Comparison of ENCODE assay signal across 2 cellular contexts in the genomic region with DNA sequence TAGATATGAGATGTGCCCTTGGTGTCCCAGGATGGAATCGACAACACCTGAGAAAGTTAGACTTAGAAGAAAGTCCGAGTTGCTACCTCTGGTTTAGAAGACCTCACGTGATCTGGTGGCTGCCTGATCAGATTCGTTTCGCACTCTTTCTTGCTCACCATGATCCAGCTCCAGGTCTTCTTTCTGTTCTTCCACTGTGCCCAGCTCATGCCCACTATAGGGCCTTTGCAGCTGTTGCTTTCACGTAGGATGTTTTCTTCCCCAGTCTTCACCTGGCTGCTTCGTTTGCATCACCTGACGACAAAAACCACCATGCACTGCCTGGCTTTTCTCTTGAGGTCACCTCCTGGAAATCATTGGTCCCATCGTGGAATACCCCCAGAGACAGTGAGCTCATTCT.
TF ChIP-seq lines count a peak whose summit lies in the region.

No MANE protein-coding gene starts in this region.

TF ChIP-seq in GM23338, 12 proteins besides CTCF, POLR2A, EP300 and RAD21 (continued from another document):
- no peak for TF ChIP-seq NANOG (IDR thresholded peaks at IDR 0.05; ENCODE audit: borderline replicate concordance)
- no peak for TF ChIP-seq CREB1 (CRISPR knock-in tag; IDR thresholded peaks at IDR 0.05; ENCODE audit: low read depth)
- TF ChIP-seq, protein P1, sequence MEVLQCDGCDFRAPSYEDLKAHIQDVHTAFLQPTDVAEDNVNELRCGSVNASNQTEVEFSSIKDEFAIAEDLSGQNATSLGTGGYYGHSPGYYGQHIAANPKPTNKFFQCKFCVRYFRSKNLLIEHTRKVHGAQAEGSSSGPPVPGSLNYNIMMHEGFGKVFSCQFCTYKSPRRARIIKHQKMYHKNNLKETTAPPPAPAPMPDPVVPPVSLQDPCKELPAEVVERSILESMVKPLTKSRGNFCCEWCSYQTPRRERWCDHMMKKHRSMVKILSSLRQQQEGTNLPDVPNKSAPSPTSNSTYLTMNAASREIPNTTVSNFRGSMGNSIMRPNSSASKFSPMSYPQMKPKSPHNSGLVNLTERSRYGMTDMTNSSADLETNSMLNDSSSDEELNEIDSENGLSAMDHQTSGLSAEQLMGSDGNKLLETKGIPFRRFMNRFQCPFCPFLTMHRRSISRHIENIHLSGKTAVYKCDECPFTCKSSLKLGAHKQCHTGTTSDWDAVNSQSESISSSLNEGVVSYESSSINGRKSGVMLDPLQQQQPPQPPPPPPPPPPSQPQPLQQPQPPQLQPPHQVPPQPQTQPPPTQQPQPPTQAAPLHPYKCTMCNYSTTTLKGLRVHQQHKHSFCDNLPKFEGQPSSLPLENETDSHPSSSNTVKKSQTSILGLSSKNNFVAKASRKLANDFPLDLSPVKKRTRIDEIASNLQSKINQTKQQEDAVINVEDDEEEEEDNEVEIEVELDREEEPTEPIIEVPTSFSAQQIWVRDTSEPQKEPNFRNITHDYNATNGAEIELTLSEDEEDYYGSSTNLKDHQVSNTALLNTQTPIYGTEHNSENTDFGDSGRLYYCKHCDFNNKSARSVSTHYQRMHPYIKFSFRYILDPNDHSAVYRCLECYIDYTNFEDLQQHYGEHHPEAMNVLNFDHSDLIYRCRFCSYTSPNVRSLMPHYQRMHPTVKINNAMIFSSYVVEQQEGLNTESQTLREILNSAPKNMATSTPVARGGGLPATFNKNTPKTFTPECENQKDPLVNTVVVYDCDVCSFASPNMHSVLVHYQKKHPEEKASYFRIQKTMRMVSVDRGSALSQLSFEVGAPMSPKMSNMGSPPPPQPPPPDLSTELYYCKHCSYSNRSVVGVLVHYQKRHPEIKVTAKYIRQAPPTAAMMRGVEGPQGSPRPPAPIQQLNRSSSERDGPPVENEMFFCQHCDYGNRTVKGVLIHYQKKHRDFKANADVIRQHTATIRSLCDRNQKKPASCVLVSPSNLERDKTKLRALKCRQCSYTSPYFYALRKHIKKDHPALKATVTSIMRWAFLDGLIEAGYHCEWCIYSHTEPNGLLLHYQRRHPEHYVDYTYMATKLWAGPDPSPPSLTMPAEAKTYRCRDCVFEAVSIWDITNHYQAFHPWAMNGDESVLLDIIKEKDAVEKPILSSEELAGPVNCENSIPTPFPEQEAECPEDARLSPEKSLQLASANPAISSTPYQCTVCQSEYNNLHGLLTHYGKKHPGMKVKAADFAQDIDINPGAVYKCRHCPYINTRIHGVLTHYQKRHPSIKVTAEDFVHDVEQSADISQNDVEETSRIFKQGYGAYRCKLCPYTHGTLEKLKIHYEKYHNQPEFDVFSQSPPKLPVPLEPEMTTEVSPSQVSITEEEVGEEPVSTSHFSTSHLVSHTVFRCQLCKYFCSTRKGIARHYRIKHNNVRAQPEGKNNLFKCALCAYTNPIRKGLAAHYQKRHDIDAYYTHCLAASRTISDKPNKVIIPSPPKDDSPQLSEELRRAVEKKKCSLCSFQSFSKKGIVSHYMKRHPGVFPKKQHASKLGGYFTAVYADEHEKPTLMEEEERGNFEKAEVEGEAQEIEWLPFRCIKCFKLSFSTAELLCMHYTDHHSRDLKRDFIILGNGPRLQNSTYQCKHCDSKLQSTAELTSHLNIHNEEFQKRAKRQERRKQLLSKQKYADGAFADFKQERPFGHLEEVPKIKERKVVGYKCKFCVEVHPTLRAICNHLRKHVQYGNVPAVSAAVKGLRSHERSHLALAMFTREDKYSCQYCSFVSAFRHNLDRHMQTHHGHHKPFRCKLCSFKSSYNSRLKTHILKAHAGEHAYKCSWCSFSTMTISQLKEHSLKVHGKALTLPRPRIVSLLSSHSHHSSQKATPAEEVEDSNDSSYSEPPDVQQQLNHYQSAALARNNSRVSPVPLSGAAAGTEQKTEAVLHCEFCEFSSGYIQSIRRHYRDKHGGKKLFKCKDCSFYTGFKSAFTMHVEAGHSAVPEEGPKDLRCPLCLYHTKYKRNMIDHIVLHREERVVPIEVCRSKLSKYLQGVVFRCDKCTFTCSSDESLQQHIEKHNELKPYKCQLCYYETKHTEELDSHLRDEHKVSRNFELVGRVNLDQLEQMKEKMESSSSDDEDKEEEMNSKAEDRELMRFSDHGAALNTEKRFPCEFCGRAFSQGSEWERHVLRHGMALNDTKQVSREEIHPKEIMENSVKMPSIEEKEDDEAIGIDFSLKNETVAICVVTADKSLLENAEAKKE (CRISPR knock-in tag; IDR thresholded peaks at IDR 0.05): no peak
- TF ChIP-seq ZNF114 (CRISPR knock-in tag; IDR thresholded peaks at IDR 0.05): no peak
- no peak for TF ChIP-seq JUNB (IDR thresholded peaks at IDR 0.05; ENCODE audit: unreplicated experiment)

TF ChIP-seq in K562, 482 proteins besides CTCF, POLR2A, EP300 and RAD21:
- TF ChIP-seq, protein P2, sequence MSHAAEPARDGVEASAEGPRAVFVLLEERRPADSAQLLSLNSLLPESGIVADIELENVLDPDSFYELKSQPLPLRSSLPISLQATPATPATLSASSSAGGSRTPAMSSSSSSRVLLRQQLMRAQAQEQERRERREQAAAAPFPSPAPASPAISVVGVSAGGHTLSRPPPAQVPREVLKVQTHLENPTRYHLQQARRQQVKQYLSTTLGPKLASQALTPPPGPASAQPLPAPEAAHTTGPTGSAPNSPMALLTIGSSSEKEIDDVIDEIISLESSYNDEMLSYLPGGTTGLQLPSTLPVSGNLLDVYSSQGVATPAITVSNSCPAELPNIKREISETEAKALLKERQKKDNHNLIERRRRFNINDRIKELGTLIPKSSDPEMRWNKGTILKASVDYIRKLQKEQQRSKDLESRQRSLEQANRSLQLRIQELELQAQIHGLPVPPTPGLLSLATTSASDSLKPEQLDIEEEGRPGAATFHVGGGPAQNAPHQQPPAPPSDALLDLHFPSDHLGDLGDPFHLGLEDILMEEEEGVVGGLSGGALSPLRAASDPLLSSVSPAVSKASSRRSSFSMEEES (CRISPR knock-in tag; IDR thresholded peaks at IDR 0.05): peak; percentile 14; the same call in 1 of the 2 replicates
- TF ChIP-seq GATAD2B (IDR thresholded peaks at IDR 0.05; ENCODE audit: borderline replicate concordance) (no peak), EWSR1 (IDR thresholded peaks at IDR 0.05; ENCODE audit: borderline replicate concordance, low read depth, partially characterized antibody) (no peak), FOXA1 (IDR thresholded peaks at IDR 0.05; ENCODE audit: borderline replicate concordance) (no peak), MAZ (CRISPR knock-in tag; conservative IDR thresholded peaks at IDR 0.05 in 1 of 2, IDR thresholded peaks at IDR 0.05 in 1 of 2) (no peak), DNMT1 (IDR thresholded peaks at IDR 0.05) (no peak), ZNF75A (CRISPR knock-in tag; IDR thresholded peaks at IDR 0.05) (no peak)
- TF ChIP-seq, protein P3, sequence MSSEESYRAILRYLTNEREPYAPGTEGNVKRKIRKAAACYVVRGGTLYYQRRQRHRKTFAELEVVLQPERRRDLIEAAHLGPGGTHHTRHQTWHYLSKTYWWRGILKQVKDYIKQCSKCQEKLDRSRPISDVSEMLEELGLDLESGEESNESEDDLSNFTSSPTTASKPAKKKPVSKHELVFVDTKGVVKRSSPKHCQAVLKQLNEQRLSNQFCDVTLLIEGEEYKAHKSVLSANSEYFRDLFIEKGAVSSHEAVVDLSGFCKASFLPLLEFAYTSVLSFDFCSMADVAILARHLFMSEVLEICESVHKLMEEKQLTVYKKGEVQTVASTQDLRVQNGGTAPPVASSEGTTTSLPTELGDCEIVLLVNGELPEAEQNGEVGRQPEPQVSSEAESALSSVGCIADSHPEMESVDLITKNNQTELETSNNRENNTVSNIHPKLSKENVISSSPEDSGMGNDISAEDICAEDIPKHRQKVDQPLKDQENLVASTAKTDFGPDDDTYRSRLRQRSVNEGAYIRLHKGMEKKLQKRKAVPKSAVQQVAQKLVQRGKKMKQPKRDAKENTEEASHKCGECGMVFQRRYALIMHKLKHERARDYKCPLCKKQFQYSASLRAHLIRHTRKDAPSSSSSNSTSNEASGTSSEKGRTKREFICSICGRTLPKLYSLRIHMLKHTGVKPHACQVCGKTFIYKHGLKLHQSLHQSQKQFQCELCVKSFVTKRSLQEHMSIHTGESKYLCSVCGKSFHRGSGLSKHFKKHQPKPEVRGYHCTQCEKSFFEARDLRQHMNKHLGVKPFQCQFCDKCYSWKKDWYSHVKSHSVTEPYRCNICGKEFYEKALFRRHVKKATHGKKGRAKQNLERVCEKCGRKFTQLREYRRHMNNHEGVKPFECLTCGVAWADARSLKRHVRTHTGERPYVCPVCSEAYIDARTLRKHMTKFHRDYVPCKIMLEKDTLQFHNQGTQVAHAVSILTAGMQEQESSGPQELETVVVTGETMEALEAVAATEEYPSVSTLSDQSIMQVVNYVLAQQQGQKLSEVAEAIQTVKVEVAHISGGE (CRISPR knock-in tag; IDR thresholded peaks at IDR 0.05): no peak
